In genomic region chr4:174211611-174212044, GRCh38 we compare ENCODE assay signal across 1 cellular context.
TF ChIP-seq lines count a peak whose summit lies in the region.

No MANE protein-coding gene starts in this region.

TF ChIP-seq in IMR-90, 13 proteins besides CTCF, POLR2A, EP300 and RAD21 (continued from another document):
- TF ChIP-seq USF2 (IDR thresholded peaks at IDR 0.05; ENCODE audit: low read depth, low read length) (no peak), RCOR1 (IDR thresholded peaks at IDR 0.05; ENCODE audit: insufficient replicate concordance, low read length) (no peak), ELK1 (IDR thresholded peaks at IDR 0.05; ENCODE audit: borderline replicate concordance, low read depth, low read length) (no peak), SMC3 (IDR thresholded peaks at IDR 0.05; ENCODE audit: low read depth, low read length) (no peak)
